In genomic region chr20:62704341-62704948, GRCh38 we compare ENCODE assay signal across 2 cellular contexts.
A peak's percentile ranks its signal among the peaks of the same experiment; 100 is the strongest.
TF ChIP-seq lines count a peak whose summit lies in the region.

No MANE protein-coding gene starts in this region.

TF ChIP-seq in K562, 482 proteins besides CTCF, POLR2A, EP300 and RAD21:
- TF ChIP-seq CBFA2T3 (IDR thresholded peaks at IDR 0.05) (0 out of 2 replicates have a peak, but pooled peaks have one; percentile 14), PML (IDR thresholded peaks at IDR 0.05; ENCODE audit: low read length) (no peak), ARHGAP35 (IDR thresholded peaks at IDR 0.05; ENCODE audit: partially characterized antibody) (no peak), SIX5 (IDR thresholded peaks at IDR 0.05; ENCODE audit: borderline replicate concordance in 1 of 2, insufficient read depth in 1 of 2, low read depth in 1 of 2, low read length in 2 of 2) (no peak), ZNF324 (CRISPR knock-in tag; IDR thresholded peaks at IDR 0.05) (no peak), ATF3 (IDR thresholded peaks at IDR 0.05) (no peak), ATF3 (CRISPR knock-in tag; conservative IDR thresholded peaks at IDR 0.05) (no peak), TCF3 (CRISPR knock-in tag; IDR thresholded peaks at IDR 0.05) (peak; percentile 45), KDM2B (CRISPR knock-in tag; IDR thresholded peaks at IDR 0.05) (no peak), MTA3 (IDR thresholded peaks at IDR 0.05; ENCODE audit: borderline replicate concordance) (no peak), SAP30 (IDR thresholded peaks at IDR 0.05; ENCODE audit: borderline replicate concordance, insufficient read depth, low read depth, low read length, poor library complexity, severe bottlenecking) (no peak), NFIC (IDR thresholded peaks at IDR 0.05) (peak; percentile 83), MXD1 (CRISPR knock-in tag; IDR thresholded peaks at IDR 0.05; ENCODE audit: borderline replicate concordance, poor library complexity, severe bottlenecking) (no peak), IRF2 (CRISPR knock-in tag; IDR thresholded peaks at IDR 0.05) (no peak), CTBP1 (IDR thresholded peaks at IDR 0.05; ENCODE audit: borderline replicate concordance) (peak; percentile 44; the same call in 1 of the 2 replicates)
- TF ChIP-seq, protein P1, sequence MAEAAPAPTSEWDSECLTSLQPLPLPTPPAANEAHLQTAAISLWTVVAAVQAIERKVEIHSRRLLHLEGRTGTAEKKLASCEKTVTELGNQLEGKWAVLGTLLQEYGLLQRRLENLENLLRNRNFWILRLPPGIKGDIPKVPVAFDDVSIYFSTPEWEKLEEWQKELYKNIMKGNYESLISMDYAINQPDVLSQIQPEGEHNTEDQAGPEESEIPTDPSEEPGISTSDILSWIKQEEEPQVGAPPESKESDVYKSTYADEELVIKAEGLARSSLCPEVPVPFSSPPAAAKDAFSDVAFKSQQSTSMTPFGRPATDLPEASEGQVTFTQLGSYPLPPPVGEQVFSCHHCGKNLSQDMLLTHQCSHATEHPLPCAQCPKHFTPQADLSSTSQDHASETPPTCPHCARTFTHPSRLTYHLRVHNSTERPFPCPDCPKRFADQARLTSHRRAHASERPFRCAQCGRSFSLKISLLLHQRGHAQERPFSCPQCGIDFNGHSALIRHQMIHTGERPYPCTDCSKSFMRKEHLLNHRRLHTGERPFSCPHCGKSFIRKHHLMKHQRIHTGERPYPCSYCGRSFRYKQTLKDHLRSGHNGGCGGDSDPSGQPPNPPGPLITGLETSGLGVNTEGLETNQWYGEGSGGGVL (CRISPR knock-in tag; IDR thresholded peaks at IDR 0.05) = no peak
TF ChIP-seq in K562: peak in this region for 4.

TF ChIP-seq in HepG2, 621 proteins besides CTCF, POLR2A, EP300 and RAD21:
- TF ChIP-seq, protein P2, sequence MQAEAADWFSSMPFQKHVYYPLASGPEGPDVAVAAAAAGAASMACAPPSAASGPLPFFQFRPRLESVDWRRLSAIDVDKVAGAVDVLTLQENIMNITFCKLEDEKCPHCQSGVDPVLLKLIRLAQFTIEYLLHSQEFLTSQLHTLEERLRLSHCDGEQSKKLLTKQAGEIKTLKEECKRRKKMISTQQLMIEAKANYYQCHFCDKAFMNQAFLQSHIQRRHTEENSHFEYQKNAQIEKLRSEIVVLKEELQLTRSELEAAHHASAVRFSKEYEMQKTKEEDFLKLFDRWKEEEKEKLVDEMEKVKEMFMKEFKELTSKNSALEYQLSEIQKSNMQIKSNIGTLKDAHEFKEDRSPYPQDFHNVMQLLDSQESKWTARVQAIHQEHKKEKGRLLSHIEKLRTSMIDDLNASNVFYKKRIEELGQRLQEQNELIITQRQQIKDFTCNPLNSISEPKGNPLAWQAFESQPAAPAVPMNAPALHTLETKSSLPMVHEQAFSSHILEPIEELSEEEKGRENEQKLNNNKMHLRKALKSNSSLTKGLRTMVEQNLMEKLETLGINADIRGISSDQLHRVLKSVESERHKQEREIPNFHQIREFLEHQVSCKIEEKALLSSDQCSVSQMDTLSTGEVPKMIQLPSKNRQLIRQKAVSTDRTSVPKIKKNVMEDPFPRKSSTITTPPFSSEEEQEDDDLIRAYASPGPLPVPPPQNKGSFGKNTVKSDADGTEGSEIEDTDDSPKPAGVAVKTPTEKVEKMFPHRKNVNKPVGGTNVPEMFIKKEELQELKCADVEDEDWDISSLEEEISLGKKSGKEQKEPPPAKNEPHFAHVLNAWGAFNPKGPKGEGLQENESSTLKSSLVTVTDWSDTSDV (CRISPR knock-in tag; IDR thresholded peaks at IDR 0.05) = no peak
- TF ChIP-seq, protein P3, sequence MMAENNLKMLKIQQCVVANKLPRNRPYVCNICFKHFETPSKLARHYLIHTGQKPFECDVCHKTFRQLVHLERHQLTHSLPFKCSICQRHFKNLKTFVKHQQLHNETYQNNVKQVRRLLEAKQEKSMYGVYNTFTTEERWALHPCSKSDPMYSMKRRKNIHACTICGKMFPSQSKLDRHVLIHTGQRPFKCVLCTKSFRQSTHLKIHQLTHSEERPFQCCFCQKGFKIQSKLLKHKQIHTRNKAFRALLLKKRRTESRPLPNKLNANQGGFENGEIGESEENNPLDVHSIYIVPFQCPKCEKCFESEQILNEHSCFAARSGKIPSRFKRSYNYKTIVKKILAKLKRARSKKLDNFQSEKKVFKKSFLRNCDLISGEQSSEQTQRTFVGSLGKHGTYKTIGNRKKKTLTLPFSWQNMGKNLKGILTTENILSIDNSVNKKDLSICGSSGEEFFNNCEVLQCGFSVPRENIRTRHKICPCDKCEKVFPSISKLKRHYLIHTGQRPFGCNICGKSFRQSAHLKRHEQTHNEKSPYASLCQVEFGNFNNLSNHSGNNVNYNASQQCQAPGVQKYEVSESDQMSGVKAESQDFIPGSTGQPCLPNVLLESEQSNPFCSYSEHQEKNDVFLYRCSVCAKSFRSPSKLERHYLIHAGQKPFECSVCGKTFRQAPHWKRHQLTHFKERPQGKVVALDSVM (CRISPR knock-in tag; IDR thresholded peaks at IDR 0.05) = no peak
- no peak for TF ChIP-seq HNRNPLL (IDR thresholded peaks at IDR 0.05; ENCODE audit: low read depth, low read length, poor library complexity, severe bottlenecking)
- peak; percentile 44 for TF ChIP-seq ZNF687 (CRISPR knock-in tag; IDR thresholded peaks at IDR 0.05)
- TF ChIP-seq HES4 (CRISPR knock-in tag; IDR thresholded peaks at IDR 0.05; ENCODE audit: borderline replicate concordance) = 0 out of 2 replicates have a peak, but pooled peaks have one; percentile 25
- no peak for TF ChIP-seq REXO4 (CRISPR knock-in tag; IDR thresholded peaks at IDR 0.05; ENCODE audit: borderline replicate concordance)
- TF ChIP-seq HNRNPH1 (optimal IDR thresholded peaks at IDR 0.05; ENCODE audit: low read depth, low read length) = no peak
- TF ChIP-seq ZMYM2 (CRISPR knock-in tag; IDR thresholded peaks at IDR 0.05) = no peak
- TF ChIP-seq ZNF326 (CRISPR knock-in tag; IDR thresholded peaks at IDR 0.05; ENCODE audit: borderline replicate concordance) = no peak
- no peak for TF ChIP-seq PREB (CRISPR knock-in tag; IDR thresholded peaks at IDR 0.05)
- no peak for TF ChIP-seq ZNF383 (CRISPR knock-in tag; IDR thresholded peaks at IDR 0.05; ENCODE audit: borderline replicate concordance)
- TF ChIP-seq CREB1 (IDR thresholded peaks at IDR 0.05) = peak; percentile 61
- no peak for TF ChIP-seq CREB1 (CRISPR knock-in tag; IDR thresholded peaks at IDR 0.05)
- TF ChIP-seq ZNF567 (CRISPR knock-in tag; IDR thresholded peaks at IDR 0.05; ENCODE audit: borderline replicate concordance) = no peak
- peak; percentile 44; the same call in 1 of the 2 replicates for TF ChIP-seq SIX4 (CRISPR knock-in tag; IDR thresholded peaks at IDR 0.05)
- TF ChIP-seq, protein P4, sequence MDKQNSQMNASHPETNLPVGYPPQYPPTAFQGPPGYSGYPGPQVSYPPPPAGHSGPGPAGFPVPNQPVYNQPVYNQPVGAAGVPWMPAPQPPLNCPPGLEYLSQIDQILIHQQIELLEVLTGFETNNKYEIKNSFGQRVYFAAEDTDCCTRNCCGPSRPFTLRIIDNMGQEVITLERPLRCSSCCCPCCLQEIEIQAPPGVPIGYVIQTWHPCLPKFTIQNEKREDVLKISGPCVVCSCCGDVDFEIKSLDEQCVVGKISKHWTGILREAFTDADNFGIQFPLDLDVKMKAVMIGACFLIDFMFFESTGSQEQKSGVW (CRISPR knock-in tag; IDR thresholded peaks at IDR 0.05; ENCODE audit: borderline replicate concordance) = no peak
- 0 out of 2 replicates have a peak, but pooled peaks have one; percentile 12 for TF ChIP-seq ZNF768 (CRISPR knock-in tag; IDR thresholded peaks at IDR 0.05)
- TF ChIP-seq SAFB2 (CRISPR knock-in tag; IDR thresholded peaks at IDR 0.05; ENCODE audit: borderline replicate concordance, low read depth) = no peak
- 0 out of 2 replicates have a peak, but pooled peaks have one; percentile 11 for TF ChIP-seq ZNF891 (CRISPR knock-in tag; IDR thresholded peaks at IDR 0.05)
- 0 out of 2 replicates have a peak, but pooled peaks have one; percentile 13 for TF ChIP-seq RXRA (CRISPR knock-in tag; IDR thresholded peaks at IDR 0.05)
- peak; percentile 14 for TF ChIP-seq TEAD3 (CRISPR knock-in tag; optimal IDR thresholded peaks at IDR 0.05; ENCODE audit: borderline replicate concordance)
- no peak for TF ChIP-seq NFIC (IDR thresholded peaks at IDR 0.05; ENCODE audit: low read length)
- no peak for TF ChIP-seq PRMT3 (CRISPR knock-in tag; IDR thresholded peaks at IDR 0.05; ENCODE audit: borderline replicate concordance, low read depth)
- TF ChIP-seq, protein P5, sequence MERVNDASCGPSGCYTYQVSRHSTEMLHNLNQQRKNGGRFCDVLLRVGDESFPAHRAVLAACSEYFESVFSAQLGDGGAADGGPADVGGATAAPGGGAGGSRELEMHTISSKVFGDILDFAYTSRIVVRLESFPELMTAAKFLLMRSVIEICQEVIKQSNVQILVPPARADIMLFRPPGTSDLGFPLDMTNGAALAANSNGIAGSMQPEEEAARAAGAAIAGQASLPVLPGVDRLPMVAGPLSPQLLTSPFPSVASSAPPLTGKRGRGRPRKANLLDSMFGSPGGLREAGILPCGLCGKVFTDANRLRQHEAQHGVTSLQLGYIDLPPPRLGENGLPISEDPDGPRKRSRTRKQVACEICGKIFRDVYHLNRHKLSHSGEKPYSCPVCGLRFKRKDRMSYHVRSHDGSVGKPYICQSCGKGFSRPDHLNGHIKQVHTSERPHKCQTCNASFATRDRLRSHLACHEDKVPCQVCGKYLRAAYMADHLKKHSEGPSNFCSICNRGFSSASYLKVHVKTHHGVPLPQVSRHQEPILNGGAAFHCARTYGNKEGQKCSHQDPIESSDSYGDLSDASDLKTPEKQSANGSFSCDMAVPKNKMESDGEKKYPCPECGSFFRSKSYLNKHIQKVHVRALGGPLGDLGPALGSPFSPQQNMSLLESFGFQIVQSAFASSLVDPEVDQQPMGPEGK (CRISPR knock-in tag; IDR thresholded peaks at IDR 0.05) = no peak
- TF ChIP-seq, protein P6, sequence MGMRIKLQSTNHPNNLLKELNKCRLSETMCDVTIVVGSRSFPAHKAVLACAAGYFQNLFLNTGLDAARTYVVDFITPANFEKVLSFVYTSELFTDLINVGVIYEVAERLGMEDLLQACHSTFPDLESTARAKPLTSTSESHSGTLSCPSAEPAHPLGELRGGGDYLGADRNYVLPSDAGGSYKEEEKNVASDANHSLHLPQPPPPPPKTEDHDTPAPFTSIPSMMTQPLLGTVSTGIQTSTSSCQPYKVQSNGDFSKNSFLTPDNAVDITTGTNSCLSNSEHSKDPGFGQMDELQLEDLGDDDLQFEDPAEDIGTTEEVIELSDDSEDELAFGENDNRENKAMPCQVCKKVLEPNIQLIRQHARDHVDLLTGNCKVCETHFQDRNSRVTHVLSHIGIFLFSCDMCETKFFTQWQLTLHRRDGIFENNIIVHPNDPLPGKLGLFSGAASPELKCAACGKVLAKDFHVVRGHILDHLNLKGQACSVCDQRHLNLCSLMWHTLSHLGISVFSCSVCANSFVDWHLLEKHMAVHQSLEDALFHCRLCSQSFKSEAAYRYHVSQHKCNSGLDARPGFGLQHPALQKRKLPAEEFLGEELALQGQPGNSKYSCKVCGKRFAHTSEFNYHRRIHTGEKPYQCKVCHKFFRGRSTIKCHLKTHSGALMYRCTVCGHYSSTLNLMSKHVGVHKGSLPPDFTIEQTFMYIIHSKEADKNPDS (CRISPR knock-in tag; IDR thresholded peaks at IDR 0.05) = no peak
- TF ChIP-seq SRSF1 (optimal IDR thresholded peaks at IDR 0.05; ENCODE audit: low read depth, low read length) = peak; percentile 27
- 0 out of 2 replicates have a peak, but pooled peaks have one; percentile 37 for TF ChIP-seq PHF21A (CRISPR knock-in tag; IDR thresholded peaks at IDR 0.05)
